ENCODE assay signal across 37 cellular contexts in the genomic region with DNA sequence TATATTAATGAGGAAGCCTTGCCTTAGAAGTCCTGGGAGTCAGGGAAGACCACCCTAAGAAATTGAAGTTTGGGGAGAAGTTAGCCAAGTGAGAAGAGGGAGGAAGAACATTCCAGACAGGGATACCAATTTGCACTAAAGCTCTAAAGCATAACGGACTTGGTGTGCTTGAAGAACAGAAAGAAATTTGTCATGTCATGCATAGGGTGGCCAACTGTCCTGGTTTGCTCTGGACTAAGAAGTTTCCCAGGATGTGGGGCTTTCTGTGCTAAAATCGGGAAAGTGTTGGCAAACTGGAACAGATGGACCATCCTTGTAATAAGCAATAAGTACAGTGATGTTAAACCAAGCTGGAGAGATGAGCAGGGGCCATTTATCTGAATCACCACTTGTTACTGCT.
DNase-seq lines count a peak whose midpoint lies in the region; ATAC-seq, FAIRE-seq and TF ChIP-seq lines count a peak whose summit lies in the region.
"Had no signal": no experiment of that assay in that cellular context is flagged by ENCODE, and none has a peak within 500 bp of the region (broad histone marks: within the 10 kb centered on the region; RNA-seq: fewer than 3 reads in every experiment).

No MANE protein-coding gene starts in this region.

- no peak overlapping the region for H2AFZ ChIP-seq in HepG2 (ENCODE audit: low read length)
- no peak overlapping the region for H2AFZ ChIP-seq in K562 (ENCODE audit: low read depth, low read length)

- BruUV-seq in HepG2 (replicated peaks; lab: Mats Ljungman, UMichigan) (no TSS peak), K562 (replicated peaks; lab: Mats Ljungman, UMichigan) (no TSS peak)

- no peaks in the 10 kb centered on the region for H3K27me3 Mint-ChIP-seq in activated T-helper 17 cell treated with anti-CD3 and anti-CD28 coated beads, Interleukin-2, amount 50 U/mL, for 72 hours
- H3K27me3 Mint-ChIP-seq: CD4-positive, alpha-beta memory T cell; CD4-positive, alpha-beta T cell; CD4-positive, CD25-positive, alpha-beta regulatory T cell; CD8-positive, alpha-beta memory T cell had no signal

- H3K27ac ChIP-seq in HepG2 (ENCODE audit: extremely low read length, insufficient read depth, low read length) (no peak overlapping the region), right lobe of liver (no peak overlapping the region), K562 (ENCODE audit: extremely low read depth, low read depth, low read length) (no peak overlapping the region)
- H3K27ac ChIP-seq: 22Rv1; A549; BLaER1; BLaER1 treated with 17β-estradiol and CSF1 and Interleukin-3, amounts not matched to agents 10 nM and 100 nM; C4-2B had no signal

- H3K9ac ChIP-seq in HepG2 (ENCODE audit: insufficient read depth, low read depth, low read length) (no peak overlapping the region), K562 (ENCODE audit: insufficient read depth in 1 of 2, low read depth in 2 of 2, low read length in 2 of 2) (no peak overlapping the region)
- H3K9ac ChIP-seq: BLaER1; BLaER1 treated with 17β-estradiol and CSF1 and Interleukin-3, amounts not matched to agents 10 nM and 100 nM had no signal

- intact Hi-C loops in HepG2 (cut with micrococcal nuclease; ENCODE audit: unreplicated experiment) = no loop called here
- intact Hi-C loops in right lobe of liver (cut with DNase I) = no loop called here
- intact Hi-C loops in K562 (cut with micrococcal nuclease) = no loop called here

- no peaks in the 10 kb centered on the region for H3K36me3 Mint-ChIP-seq in activated T-helper 17 cell treated with anti-CD3 and anti-CD28 coated beads, Interleukin-2, amount 50 U/mL, for 72 hours (ENCODE audit: low read depth)
- H3K36me3 Mint-ChIP-seq: CD14-positive monocyte; CD4-positive, alpha-beta memory T cell; CD4-positive, CD25-positive, alpha-beta regulatory T cell; CD8-positive, alpha-beta memory T cell; CD8-positive, alpha-beta T cell had no signal

- DNase-seq in HepG2 (ENCODE audit: low spot score) (no peak), right lobe of liver (no peak), HTR-8/SVneo (ENCODE audit: insufficient read length, low spot score) (no peak), K562 (ENCODE audit: extremely low read depth in 1 of 4, low spot score in 3 of 4) (no peak), bronchial epithelial cell (ENCODE audit: low read depth) (no peak), LoVo (ENCODE audit: low spot score) (no peak)
- DNase-seq: 8988T; ACHN; AML-193; BE2C; C1 segment of cervical spinal cord; Caco-2; Calu3; CD4-positive, alpha-beta memory T cell; CD4-positive, alpha-beta T cell; CD4-positive, CD25-positive, alpha-beta regulatory T cell; CD8-positive, alpha-beta memory T cell; CD8-positive, alpha-beta T cell; COR-L47; DMS 273 treated with DMSO at 0.1 percent for 48 hours; DMS153; DMS53; DMS79; DMS79 treated with DMSO at 0.1 percent for 48 hours; DND-41; EL had no signal

- no peak for TF ChIP-seq POLR2A in HepG2 (IDR thresholded peaks at IDR 0.05; ENCODE audit: insufficient read depth in 1 of 2, low read depth in 2 of 2, low read length in 2 of 2)
- TF ChIP-seq POLR2A in right lobe of liver (IDR thresholded peaks at IDR 0.05) = no peak
- no peak for TF ChIP-seq POLR2A in K562 (conservative IDR thresholded peaks at IDR 0.05)

- in situ Hi-C loops in HepG2 (cut with HindIII; ENCODE audit: extremely low pct_ligation_motif_present, low pct_unique_long_range_greater_than_20kb) (no loop called here), K562 (cut with MboI) (no loop called here)

- no peaks in the 10 kb centered on the region for H3K36me3 ChIP-seq in HepG2 (replicated peaks in 1 of 2; ENCODE audit: control insufficient read depth in 1 of 2, insufficient read depth in 2 of 2, low read length in 2 of 2)
- no peaks in the 10 kb centered on the region for H3K36me3 ChIP-seq in right lobe of liver
- H3K36me3 ChIP-seq in K562 (ENCODE audit: control insufficient read depth, insufficient read depth, low read length) = no peaks in the 10 kb centered on the region
- H3K36me3 ChIP-seq in bronchial epithelial cell (ENCODE audit: control insufficient read depth, insufficient read depth, low read length) = no peaks in the 10 kb centered on the region
- H3K36me3 ChIP-seq: BE2C; BLaER1; BLaER1 treated with 17β-estradiol and CSF1 and Interleukin-3, amounts not matched to agents 10 nM and 100 nM had no signal

- no peak overlapping the region for H3K27ac Mint-ChIP-seq in activated T-helper 17 cell treated with anti-CD3 and anti-CD28 coated beads, Interleukin-2, amount 50 U/mL, for 72 hours
- H3K27ac Mint-ChIP-seq: B cell; CD14-positive monocyte; CD4-positive, alpha-beta memory T cell; CD4-positive, alpha-beta T cell; CD4-positive, CD25-positive, alpha-beta regulatory T cell; CD8-positive, alpha-beta memory T cell; CD8-positive, alpha-beta T cell had no signal

- H3K9me1 ChIP-seq in K562 (ENCODE audit: control insufficient read depth, insufficient read depth, low read length) = no peaks in the 10 kb centered on the region

- no peaks in the 10 kb centered on the region for H3K79me2 ChIP-seq in HepG2 (ENCODE audit: insufficient read depth, low read length)
- H3K79me2 ChIP-seq in K562 (ENCODE audit: control insufficient read depth, insufficient read depth, low read length) = no peaks in the 10 kb centered on the region

- H3K27me3 ChIP-seq in HepG2 (ENCODE audit: control insufficient read depth in 1 of 2, insufficient read depth in 2 of 2, low read length in 2 of 2) = 0 out of 5 replicates have a peak, but pooled peaks cover 0 to 5% of the 10 kb centered on the region in 2 experiments
- no peaks in the 10 kb centered on the region for H3K27me3 ChIP-seq in right lobe of liver
- H3K27me3 ChIP-seq in K562 (ENCODE audit: control insufficient read depth in 2 of 2, insufficient read depth in 2 of 2, low read length in 2 of 2) = no peaks in the 10 kb centered on the region; a peak in 1 of 5 replicates
- H3K27me3 ChIP-seq in bronchial epithelial cell (ENCODE audit: control insufficient read depth, insufficient read depth, low read length) = no peaks in the 10 kb centered on the region
- H3K27me3 ChIP-seq: BE2C; BLaER1; BLaER1 treated with 17β-estradiol and CSF1 and Interleukin-3, amounts not matched to agents 10 nM and 100 nM had no signal

- no peak for TF ChIP-seq CTCF in HepG2 (CRISPR knock-in tag; IDR thresholded peaks at IDR 0.05)
- no peak for TF ChIP-seq CTCF in right lobe of liver (IDR thresholded peaks at IDR 0.05)
- TF ChIP-seq CTCF in K562 (IDR thresholded peaks at IDR 0.05 in 2 of 3, conservative IDR thresholded peaks at IDR 0.05 in 1 of 3; ENCODE audit: insufficient read depth in 2 of 3, low read depth in 1 of 3, low read length in 3 of 3) = no peak
- TF ChIP-seq CTCF in bronchial epithelial cell (IDR thresholded peaks at IDR 0.05; ENCODE audit: insufficient read depth, low read length, severe bottlenecking) = no peak

- H3K4me3 Mint-ChIP-seq in activated T-helper 17 cell treated with anti-CD3 and anti-CD28 coated beads, Interleukin-2, amount 50 U/mL, for 72 hours = no peak overlapping the region
- H3K4me3 Mint-ChIP-seq: B cell; CD4-positive, alpha-beta memory T cell; CD4-positive, alpha-beta T cell; CD4-positive, CD25-positive, alpha-beta regulatory T cell; CD8-positive, alpha-beta memory T cell; CD8-positive, alpha-beta T cell had no signal

- H3K4me2 ChIP-seq in HepG2 (ENCODE audit: low read depth, low read length) (no peak overlapping the region), K562 (ENCODE audit: insufficient read depth, low read length) (peak overlapping the region; percentile 17; the same call in 1 of the 2 replicates)
- H3K4me2 ChIP-seq: A549; BLaER1; BLaER1 treated with 17β-estradiol and CSF1 and Interleukin-3, amounts not matched to agents 10 nM and 100 nM had no signal

- no peak overlapping the region for H3K4me3 ChIP-seq in HepG2 (replicated peaks in 1 of 3; ENCODE audit: insufficient read depth in 1 of 3, low read depth in 2 of 3, low read length in 3 of 3)
- H3K4me3 ChIP-seq in right lobe of liver = no peak overlapping the region
- H3K4me3 ChIP-seq in K562 = no peak overlapping the region
- no peak overlapping the region for H3K4me3 ChIP-seq in bronchial epithelial cell (ENCODE audit: low read depth, low read length)
- H3K4me3 ChIP-seq: A549; BLaER1; BLaER1 treated with 17β-estradiol and CSF1 and Interleukin-3, amounts not matched to agents 10 nM and 100 nM had no signal

- TF ChIP-seq EP300 in HepG2 (IDR thresholded peaks at IDR 0.05; ENCODE audit: low read depth in 2 of 2, low read length in 2 of 2) = no peak
- TF ChIP-seq EP300 in HepG2 (CRISPR knock-in tag; IDR thresholded peaks at IDR 0.05; ENCODE audit: borderline replicate concordance) = no peak
- no peak for TF ChIP-seq EP300 in K562 (IDR thresholded peaks at IDR 0.05; ENCODE audit: low read length)

- FAIRE-seq in HepG2 (lab: Jason Lieb, UNC) (no peak), HTR-8/SVneo (lab: Jason Lieb, UNC) (peak; percentile 67), K562 (lab: Jason Lieb, UNC) (no peak), bronchial epithelial cell (lab: Jason Lieb, UNC) (peak; percentile 32)
- FAIRE-seq: A204.1, A549, D721Med had no signal

- H4K20me1 ChIP-seq in HepG2 (ENCODE audit: insufficient read depth, low read length) = no peaks in the 10 kb centered on the region
- H4K20me1 ChIP-seq in K562 (replicated peaks; ENCODE audit: control insufficient read depth, insufficient read depth, low read length) = no peaks in the 10 kb centered on the region
- H4K20me1 ChIP-seq: BLaER1; BLaER1 treated with 17β-estradiol and CSF1 and Interleukin-3, amounts not matched to agents 10 nM and 100 nM had no signal

- H3K9me3 ChIP-seq in HepG2 (ENCODE audit: low read length) = no peaks in the 10 kb centered on the region
- no peaks in the 10 kb centered on the region for H3K9me3 ChIP-seq in right lobe of liver
- H3K9me3 ChIP-seq in K562 (replicated peaks; ENCODE audit: control insufficient read depth, insufficient read depth, low read depth, low read length) = no peaks in the 10 kb centered on the region
- H3K9me3 ChIP-seq: A549; BE2C; BLaER1; BLaER1 treated with 17β-estradiol and CSF1 and Interleukin-3, amounts not matched to agents 10 nM and 100 nM; Caco-2 had no signal

- peaks cover 4% of the 10 kb centered on the region for H3K9me3 Mint-ChIP-seq in activated T-helper 17 cell treated with anti-CD3 and anti-CD28 coated beads, Interleukin-2, amount 50 U/mL, for 72 hours
- H3K9me3 Mint-ChIP-seq: CD8-positive, alpha-beta memory T cell; CD8-positive, alpha-beta T cell had no signal

- POLR2A ChIA-PET in HepG2 (lab: Yijun Ruan, JAX) (no interaction called here), K562 (lab: Yijun Ruan, JAX) (interaction anchor here (0.6 kb wide), 1 partner anchor 15 kb away, joined by 3 read pairs; no protein-coding TSS in a partner anchor)

- 4% methylated on average over 2 of the region's 2 CpGs for WGBS in HepG2 (ENCODE audit: low lambda C conversion rate)
- WGBS in right lobe of liver (ENCODE audit: insufficient coverage, low coverage, low lambda C conversion rate, missing lambda C conversion rate) = 85% methylated on average over 1 of the region's 2 CpGs
- 3% methylated on average over 2 of the region's 2 CpGs for WGBS in K562 (ENCODE audit: insufficient coverage, low coverage, missing lambda C conversion rate)

- no peaks in the 10 kb centered on the region for H3K4me1 ChIP-seq in HepG2 (ENCODE audit: insufficient read depth, low read length)
- H3K4me1 ChIP-seq in right lobe of liver = no peaks in the 10 kb centered on the region
- peaks cover 0 to 5% of the 10 kb centered on the region in 2 experiments; a peak in 2 of 5 replicates for H3K4me1 ChIP-seq in K562 (replicated peaks in 1 of 2; ENCODE audit: control insufficient read depth in 2 of 2, insufficient read depth in 2 of 2, low read length in 2 of 2)
- H3K4me1 ChIP-seq: A549; BE2C; BLaER1; BLaER1 treated with 17β-estradiol and CSF1 and Interleukin-3, amounts not matched to agents 10 nM and 100 nM; Caco-2 had no signal

- no peak for TF ChIP-seq RAD21 in HepG2 (CRISPR knock-in tag; IDR thresholded peaks at IDR 0.05)
- TF ChIP-seq RAD21 in K562 (CRISPR knock-in tag; conservative IDR thresholded peaks at IDR 0.05 in 1 of 2, IDR thresholded peaks at IDR 0.05 in 1 of 2) = no peak

- CTCF ChIA-PET in HepG2 (lab: Yijun Ruan, JAX; ENCODE audit: low intra/inter-chr PET ratio, low total read pairs) = no interaction called here
- CTCF ChIA-PET in K562 (lab: Yijun Ruan, JAX; ENCODE audit: low intra/inter-chr PET ratio) = no interaction called here

- H3K4me1 Mint-ChIP-seq in activated T-helper 17 cell treated with anti-CD3 and anti-CD28 coated beads, Interleukin-2, amount 50 U/mL, for 72 hours = no peaks in the 10 kb centered on the region
- H3K4me1 Mint-ChIP-seq: B cell; CD14-positive monocyte; CD4-positive, alpha-beta memory T cell; CD4-positive, CD25-positive, alpha-beta regulatory T cell had no signal

- ATAC-seq in HepG2 (no peak), right lobe of liver (no peak), K562 (no peak), SK-N-SH treated with all-trans-retinoic acid at 6 μM for 48 hours (no peak)
- ATAC-seq in activated T-helper 17 cell treated with anti-CD3 and anti-CD28 coated beads, Interleukin-2, amount 50 U/mL, for 72 hours (replicated peaks) = no peak
- ATAC-seq: A549; CD8-positive, alpha-beta T cell had no signal

Comparison
In these comparisons a context has a peak if more than half of its experiments do, and no peak if none do; other contexts are left out.
1. Of the 241 proteins assayed by ChIP-seq in both HepG2 and K562: peak only in HepG2: none; only in K562: MAFG and NFE2; in both: none; in neither: 239.